Comparison of ENCODE assay signal across 1 cellular context in the genomic region with DNA sequence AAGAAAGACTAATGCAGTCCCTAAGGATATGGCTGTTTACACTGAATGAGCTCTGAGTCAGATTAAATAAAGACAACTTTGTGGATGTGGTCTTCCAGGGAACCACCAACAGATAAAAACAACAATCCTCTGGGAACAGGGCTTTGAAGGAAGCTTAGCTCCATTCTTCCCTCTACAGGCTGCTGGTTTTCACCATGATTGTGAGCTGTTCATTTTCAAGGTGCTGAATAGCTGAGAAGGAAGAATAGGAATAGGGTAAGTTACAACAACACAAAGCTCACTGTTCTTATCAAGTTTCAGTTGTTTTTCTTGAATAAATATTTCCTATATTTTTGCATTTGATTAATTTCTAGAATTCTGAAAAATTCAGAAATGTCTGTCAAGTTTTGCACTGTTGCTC.
TF ChIP-seq lines count a peak whose summit lies in the region.

No MANE protein-coding gene starts in this region.

TF ChIP-seq in WTC11, 78 proteins besides CTCF, POLR2A, EP300 and RAD21 (continued from another document):
- TF ChIP-seq HMGXB4 (CRISPR knock-in tag; IDR thresholded peaks at IDR 0.05) (no peak), FOXP1 (CRISPR knock-in tag; IDR thresholded peaks at IDR 0.05; ENCODE audit: borderline replicate concordance) (no peak), JAZF1 (CRISPR knock-in tag; IDR thresholded peaks at IDR 0.05) (no peak)
- TF ChIP-seq, protein P1, sequence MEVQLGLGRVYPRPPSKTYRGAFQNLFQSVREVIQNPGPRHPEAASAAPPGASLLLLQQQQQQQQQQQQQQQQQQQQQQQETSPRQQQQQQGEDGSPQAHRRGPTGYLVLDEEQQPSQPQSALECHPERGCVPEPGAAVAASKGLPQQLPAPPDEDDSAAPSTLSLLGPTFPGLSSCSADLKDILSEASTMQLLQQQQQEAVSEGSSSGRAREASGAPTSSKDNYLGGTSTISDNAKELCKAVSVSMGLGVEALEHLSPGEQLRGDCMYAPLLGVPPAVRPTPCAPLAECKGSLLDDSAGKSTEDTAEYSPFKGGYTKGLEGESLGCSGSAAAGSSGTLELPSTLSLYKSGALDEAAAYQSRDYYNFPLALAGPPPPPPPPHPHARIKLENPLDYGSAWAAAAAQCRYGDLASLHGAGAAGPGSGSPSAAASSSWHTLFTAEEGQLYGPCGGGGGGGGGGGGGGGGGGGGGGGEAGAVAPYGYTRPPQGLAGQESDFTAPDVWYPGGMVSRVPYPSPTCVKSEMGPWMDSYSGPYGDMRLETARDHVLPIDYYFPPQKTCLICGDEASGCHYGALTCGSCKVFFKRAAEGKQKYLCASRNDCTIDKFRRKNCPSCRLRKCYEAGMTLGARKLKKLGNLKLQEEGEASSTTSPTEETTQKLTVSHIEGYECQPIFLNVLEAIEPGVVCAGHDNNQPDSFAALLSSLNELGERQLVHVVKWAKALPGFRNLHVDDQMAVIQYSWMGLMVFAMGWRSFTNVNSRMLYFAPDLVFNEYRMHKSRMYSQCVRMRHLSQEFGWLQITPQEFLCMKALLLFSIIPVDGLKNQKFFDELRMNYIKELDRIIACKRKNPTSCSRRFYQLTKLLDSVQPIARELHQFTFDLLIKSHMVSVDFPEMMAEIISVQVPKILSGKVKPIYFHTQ (CRISPR knock-in tag; IDR thresholded peaks at IDR 0.05): no peak
- TF ChIP-seq, protein P2, sequence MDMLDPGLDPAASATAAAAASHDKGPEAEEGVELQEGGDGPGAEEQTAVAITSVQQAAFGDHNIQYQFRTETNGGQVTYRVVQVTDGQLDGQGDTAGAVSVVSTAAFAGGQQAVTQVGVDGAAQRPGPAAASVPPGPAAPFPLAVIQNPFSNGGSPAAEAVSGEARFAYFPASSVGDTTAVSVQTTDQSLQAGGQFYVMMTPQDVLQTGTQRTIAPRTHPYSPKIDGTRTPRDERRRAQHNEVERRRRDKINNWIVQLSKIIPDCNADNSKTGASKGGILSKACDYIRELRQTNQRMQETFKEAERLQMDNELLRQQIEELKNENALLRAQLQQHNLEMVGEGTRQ (CRISPR knock-in tag; IDR thresholded peaks at IDR 0.05): no peak
TF ChIP-seq in WTC11: peak in this region for 0.
